Comparison of ENCODE assay signal across 26 cellular contexts in the genomic region with DNA sequence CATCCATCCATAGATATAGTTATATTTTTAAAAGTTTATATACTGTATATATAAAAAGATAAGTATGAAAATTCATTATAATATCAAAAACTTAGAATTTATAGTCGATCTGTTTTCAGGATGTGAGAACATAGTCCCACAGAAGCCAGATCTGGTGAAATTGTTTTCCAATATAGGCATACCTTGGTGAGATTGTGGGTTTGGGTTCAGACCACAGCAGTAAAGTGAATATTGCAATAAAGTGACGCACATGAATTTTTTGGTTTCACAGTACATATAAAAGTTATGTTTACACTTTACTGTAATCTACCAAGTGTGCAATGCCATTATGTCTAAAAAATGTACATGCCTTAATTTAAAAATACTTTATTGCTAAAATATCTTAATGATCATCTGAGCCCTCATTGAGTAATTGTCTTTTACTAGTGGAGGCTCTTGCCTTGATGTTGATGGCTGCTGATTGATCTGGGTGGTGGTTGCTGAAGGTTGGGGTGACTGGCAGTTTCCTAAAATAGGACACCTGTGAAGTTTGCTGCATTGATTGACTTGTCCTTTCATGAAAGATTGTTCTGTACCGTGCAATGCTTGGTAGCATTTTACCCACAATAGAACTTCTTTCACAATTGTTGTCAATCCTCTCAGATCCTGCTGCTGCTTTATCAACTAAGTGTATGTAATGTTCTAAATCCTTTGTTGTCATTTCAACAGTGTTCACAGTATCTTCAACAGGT. TPM values are rescaled to one million over a fixed set of nuclear protein-coding genes. Genes with fewer than 3 reads are reported as not detected.
DNase-seq lines count a peak whose midpoint lies in the region; ATAC-seq, FAIRE-seq and TF ChIP-seq lines count a peak whose summit lies in the region.
"Had no signal": no experiment of that assay in that cellular context is flagged by ENCODE, and none has a peak within 500 bp of the region (broad histone marks: within the 10 kb centered on the region; RNA-seq: fewer than 3 reads in every experiment).

No MANE protein-coding gene starts in this region.

- H3K4me1 Mint-ChIP-seq in stimulated activated naive CD8-positive, alpha-beta T cell treated with anti-CD3 and anti-CD28 coated beads, Interleukin-15, amount 100 ng/mL, for 72 hours = peaks cover 21% of the 10 kb centered on the region
- H3K4me1 Mint-ChIP-seq: B cell had no signal

- intact Hi-C loops in HepG2 (cut with micrococcal nuclease; ENCODE audit: unreplicated experiment) = no loop called here
- intact Hi-C loops in right lobe of liver (cut with DNase I) = no loop called here
- intact Hi-C loops in mammary epithelial cell (cut with micrococcal nuclease) = no loop called here

- no peaks in the 10 kb centered on the region for H3K27me3 Mint-ChIP-seq in stimulated activated naive CD8-positive, alpha-beta T cell treated with anti-CD3 and anti-CD28 coated beads, Interleukin-15, amount 100 ng/mL, for 72 hours
- H3K27me3 Mint-ChIP-seq: B cell; CD8-positive, alpha-beta memory T cell; IgD-negative memory B cell had no signal

- WGBS in HepG2 (ENCODE audit: low lambda C conversion rate) = 91% methylated on average over 3 of the region's 3 CpGs
- WGBS in right lobe of liver (ENCODE audit: insufficient coverage, low coverage, low lambda C conversion rate, missing lambda C conversion rate) = 71% methylated on average over 3 of the region's 3 CpGs
- 100% methylated on average over 3 of the region's 3 CpGs for WGBS in mammary epithelial cell (ENCODE audit: low coverage, missing lambda C conversion rate)

- TF ChIP-seq POLR2A in HepG2 (IDR thresholded peaks at IDR 0.05; ENCODE audit: insufficient read depth in 1 of 2, low read depth in 2 of 2, low read length in 2 of 2) (no peak), right lobe of liver (IDR thresholded peaks at IDR 0.05) (no peak)

- in situ Hi-C loops in HepG2 (cut with HindIII; ENCODE audit: extremely low pct_ligation_motif_present, low pct_unique_long_range_greater_than_20kb) = no loop called here
- in situ Hi-C loops in mammary epithelial cell (cut with MboI; ENCODE audit: low sequenced_read_pairs in 2 of 2) = no loop called here

- no peak overlapping the region for H2AFZ ChIP-seq in HepG2 (ENCODE audit: low read length)
- H2AFZ ChIP-seq in mammary epithelial cell (ENCODE audit: low read depth, low read length) = no peak overlapping the region

- POLR2A ChIA-PET in HepG2 (lab: Yijun Ruan, JAX) = no interaction called here

- H3K4me1 ChIP-seq in HepG2 (ENCODE audit: insufficient read depth, low read length) (peaks cover 26% of the 10 kb centered on the region), right lobe of liver (peaks cover 0 to 7% (median 2%) of the 10 kb centered on the region in 4 donors), mammary epithelial cell (ENCODE audit: insufficient read depth, low read length) (no peaks in the 10 kb centered on the region)
- H3K4me1 ChIP-seq: SJSA1 had no signal

- CTCF ChIA-PET in HepG2 (lab: Yijun Ruan, JAX; ENCODE audit: low intra/inter-chr PET ratio, low total read pairs) = no interaction called here
- CTCF ChIA-PET in mammary epithelial cell (lab: Charles Lee; ENCODE audit: low non-redundant PET) = no interaction called here

- H3K27ac ChIP-seq in HepG2 (ENCODE audit: extremely low read length, insufficient read depth, low read length) (no peak overlapping the region), right lobe of liver (no peak overlapping the region), mammary epithelial cell (ENCODE audit: insufficient read depth, low read depth, low read length) (no peak overlapping the region)
- H3K27ac ChIP-seq: 22Rv1, C4-2B, SJSA1 had no signal

- no peaks in the 10 kb centered on the region for H3K27me3 ChIP-seq in HepG2 (ENCODE audit: control insufficient read depth in 1 of 2, insufficient read depth in 2 of 2, low read length in 2 of 2)
- H3K27me3 ChIP-seq in right lobe of liver = no peaks in the 10 kb centered on the region
- no peaks in the 10 kb centered on the region for H3K27me3 ChIP-seq in mammary epithelial cell (ENCODE audit: insufficient read depth, low read length)
- H3K27me3 ChIP-seq: SJSA1 had no signal

- DNase-seq in activated CD4-positive, CD25-positive, alpha-beta regulatory T cell treated with anti-CD3 and anti-CD28 coated beads, Interleukin-2, amount 50 U/mL, for 72 hours = no peak
- DNase-seq in HepG2 (ENCODE audit: low spot score) (no peak), right lobe of liver (no peak), medulla oblongata (ENCODE audit: extremely low spot score) (peak; percentile 30), mammary epithelial cell (no peak), amygdala (lab: John Stamatoyannopoulos, UW) (no peak)
- DNase-seq in stimulated activated naive CD8-positive, alpha-beta T cell treated with anti-CD3 and anti-CD28 coated beads, Interleukin-15, amount 100 ng/mL, for 72 hours = peak in 1 of 2 donors; percentile 25
- DNase-seq: DMS 273 treated with DMSO at 0.1 percent for 48 hours, DMS79 treated with DMSO at 0.1 percent for 48 hours, HCEC 1CT, NCI-H1048, NCI-H1417, NCI-H1694, NCI-H2029 treated with DMSO at 0.1 percent for 48 hours, NCI-H2227 treated with DMSO at 0.1 percent for 48 hours, NCI-H526 treated with DMSO at 0.1 percent for 48 hours, Right ventricle myocardium superior, RPMI8226 had no signal

- BruUV-seq in HepG2 (replicated peaks; lab: Mats Ljungman, UMichigan) (no TSS peak), mammary epithelial cell (replicated peaks; lab: Mats Ljungman, UMichigan) (no TSS peak)

- no peak overlapping the region for H3K27ac Mint-ChIP-seq in stimulated activated naive CD8-positive, alpha-beta T cell treated with anti-CD3 and anti-CD28 coated beads, Interleukin-15, amount 100 ng/mL, for 72 hours
- H3K27ac Mint-ChIP-seq: B cell, IgD-negative memory B cell had no signal

- H3K9me3 Mint-ChIP-seq in stimulated activated naive CD8-positive, alpha-beta T cell treated with anti-CD3 and anti-CD28 coated beads, Interleukin-15, amount 100 ng/mL, for 72 hours = peaks cover 0 to 15% of the 10 kb centered on the region in 2 donors
- H3K9me3 Mint-ChIP-seq: CD8-positive, alpha-beta memory T cell; IgD-negative memory B cell had no signal

- no peak overlapping the region for H3K9ac ChIP-seq in HepG2 (ENCODE audit: insufficient read depth, low read depth, low read length)
- no peak overlapping the region for H3K9ac ChIP-seq in mammary epithelial cell (ENCODE audit: insufficient read depth, low read length)

- H3K4me2 ChIP-seq in HepG2 (ENCODE audit: low read depth, low read length) = no peak overlapping the region
- no peak overlapping the region for H3K4me2 ChIP-seq in mammary epithelial cell (ENCODE audit: insufficient read depth, low read depth, low read length)

- ATAC-seq in activated CD4-positive, CD25-positive, alpha-beta regulatory T cell treated with anti-CD3 and anti-CD28 coated beads, Interleukin-2, amount 50 U/mL, for 24 hours = peak; percentile 46 to 55
- ATAC-seq in HepG2 (no peak), right lobe of liver (no peak)
- peak; percentile 80 for ATAC-seq in stimulated activated naive CD8-positive, alpha-beta T cell treated with anti-CD3 and anti-CD28 coated beads, Interleukin-15, amount 100 ng/mL, for 72 hours

- no peak overlapping the region for H3K4me3 ChIP-seq in HepG2 (replicated peaks in 1 of 3; ENCODE audit: insufficient read depth in 1 of 3, low read depth in 2 of 3, low read length in 3 of 3)
- H3K4me3 ChIP-seq in right lobe of liver = no peak overlapping the region
- H3K4me3 ChIP-seq in mammary epithelial cell (replicated peaks in 1 of 3; ENCODE audit: insufficient read depth in 1 of 3, low read depth in 2 of 3, low read length in 3 of 3) = no peak overlapping the region
- H3K4me3 ChIP-seq: SJSA1 had no signal

- no peak overlapping the region for H3K4me3 Mint-ChIP-seq in stimulated activated naive CD8-positive, alpha-beta T cell treated with anti-CD3 and anti-CD28 coated beads, Interleukin-15, amount 100 ng/mL, for 72 hours
- H3K4me3 Mint-ChIP-seq: B cell; CD8-positive, alpha-beta memory T cell; IgD-negative memory B cell had no signal

- TF ChIP-seq EP300 in HepG2 (IDR thresholded peaks at IDR 0.05; ENCODE audit: low read depth in 2 of 2, low read length in 2 of 2) = no peak
- TF ChIP-seq EP300 in HepG2 (CRISPR knock-in tag; IDR thresholded peaks at IDR 0.05; ENCODE audit: borderline replicate concordance) = no peak

- H4K20me1 ChIP-seq in HepG2 (ENCODE audit: insufficient read depth, low read length) (no peaks in the 10 kb centered on the region), mammary epithelial cell (ENCODE audit: insufficient read depth, low read length) (no peaks in the 10 kb centered on the region)

- no peaks in the 10 kb centered on the region for H3K36me3 ChIP-seq in HepG2 (replicated peaks in 1 of 2; ENCODE audit: control insufficient read depth in 1 of 2, insufficient read depth in 2 of 2, low read length in 2 of 2)
- no peaks in the 10 kb centered on the region for H3K36me3 ChIP-seq in right lobe of liver
- peaks cover 5% of the 10 kb centered on the region for H3K36me3 ChIP-seq in mammary epithelial cell (ENCODE audit: insufficient read depth, low read length)
- H3K36me3 ChIP-seq: SJSA1 had no signal

- TF ChIP-seq RAD21 in HepG2 (CRISPR knock-in tag; IDR thresholded peaks at IDR 0.05) = no peak

- H3K9me3 ChIP-seq in HepG2 (ENCODE audit: low read length) (no peaks in the 10 kb centered on the region), right lobe of liver (no peaks in the 10 kb centered on the region), mammary epithelial cell (replicated peaks; ENCODE audit: insufficient read depth, low read length) (no peaks in the 10 kb centered on the region)
- H3K9me3 ChIP-seq: SJSA1 had no signal

- dilution Hi-C loops in mammary epithelial cell (cut with HindIII; ENCODE audit: low sequenced_read_pairs) = no loop called here

- H3K79me2 ChIP-seq in HepG2 (ENCODE audit: insufficient read depth, low read length) (no peaks in the 10 kb centered on the region), mammary epithelial cell (ENCODE audit: insufficient read depth, low read length) (no peaks in the 10 kb centered on the region)

- no peak for FAIRE-seq in HepG2 (lab: Jason Lieb, UNC)
- FAIRE-seq: H1 had no signal

- TF ChIP-seq CTCF in HepG2 (CRISPR knock-in tag; IDR thresholded peaks at IDR 0.05) (no peak), right lobe of liver (IDR thresholded peaks at IDR 0.05) (no peak), mammary epithelial cell (conservative IDR thresholded peaks at IDR 0.05 in 1 of 2, IDR thresholded peaks at IDR 0.05 in 1 of 2; ENCODE audit: extremely low read depth in 1 of 2, insufficient read depth in 1 of 2, low read depth in 1 of 2, low read length in 2 of 2) (no peak)

RNA-seq across cellular contexts. Expression of gene AIG1, which starts 29.8 kb away (rescaled TPM):
- 92.2 and 115 TPM in 2 replicates for total RNA-seq in HepG2 (2016; rRNA removed; fragmentation: Illumina TruSeq; extraction: Trizol)
- total RNA-seq in HepG2 (2016; cell fraction: cytosol; rRNA removed; fragmentation: Illumina TruSeq; extraction: Trizol; ENCODE audit: low read depth) = 69.0 and 78.3 TPM in 2 replicates
- 86.4 and 118 TPM in 2 replicates for total RNA-seq in HepG2 (2016; cell fraction: insoluble cytoplasmic fraction; rRNA removed; fragmentation: Illumina TruSeq; extraction: Trizol)
- total RNA-seq in HepG2 (2016; cell fraction: membrane; rRNA removed; fragmentation: Illumina TruSeq; extraction: Trizol) = 94.9 and 96.7 TPM in 2 replicates
- total RNA-seq in HepG2 (2016; cell fraction: nucleus; rRNA removed; fragmentation: Illumina TruSeq; extraction: Trizol) = 108 and 110 TPM in 2 replicates
- polyA plus RNA-seq in HepG2 (2011; rRNA removed) = 180 and 197 TPM in 2 replicates
- 168 and 200 TPM in 2 replicates for polyA plus RNA-seq in HepG2 (2011; cell fraction: cytosol; rRNA removed)
- polyA plus RNA-seq in HepG2 (2011; cell fraction: nucleus; rRNA removed) = 65.3 and 74.7 TPM in 2 replicates
- 127 and 143 TPM in 2 replicates for polyA plus RNA-seq in HepG2 (2012)
- 95.4 and 123 TPM in 2 replicates for polyA plus RNA-seq in HepG2 (2016; cell fraction: cytosol; fragmentation: Illumina TruSeq; extraction: Trizol; ENCODE audit: low read depth)
- 91.2 and 101 TPM in 2 replicates for polyA plus RNA-seq in HepG2 (2016; cell fraction: insoluble cytoplasmic fraction; fragmentation: Illumina TruSeq; extraction: Trizol; ENCODE audit: low read depth)
- polyA plus RNA-seq in HepG2 (2016; cell fraction: membrane; fragmentation: Illumina TruSeq; extraction: Trizol; ENCODE audit: low read depth) = 103 and 106 TPM in 2 replicates
- 141 and 147 TPM in 2 replicates for polyA plus RNA-seq in HepG2 (2016; cell fraction: nucleus; fragmentation: Illumina TruSeq; extraction: Trizol; ENCODE audit: insufficient read depth, low read depth)
- 20.3 and 109 TPM in 2 replicates for polyA minus RNA-seq in HepG2 (2011; rRNA and poly(A)+ RNA removed; ENCODE audit: low replicate concordance)
- 67.3 and 76.3 TPM in 2 replicates for polyA minus RNA-seq in HepG2 (2011; cell fraction: cytosol; rRNA and poly(A)+ RNA removed)
- polyA minus RNA-seq in HepG2 (2011; cell fraction: nucleus; rRNA and poly(A)+ RNA removed) = 156 and 160 TPM in 2 replicates
- 100 to 1,000 TPM in 5 of 6 experiments, 10 to 100 TPM in 1; 81.4 to 151 (median 111) TPM for total RNA-seq in right lobe of liver
- 100 to 1,000 TPM in 1 of 2 donors, 10 to 100 TPM in 1; 93.9 to 113 TPM for total RNA-seq in mammary epithelial cell
- 93.8 TPM for polyA plus RNA-seq in mammary epithelial cell
- 135 TPM for polyA minus RNA-seq in mammary epithelial cell

Comparison
In these comparisons a context has a peak if more than half of its experiments do, and no peak if none do; other contexts are left out.
1. ATAC-seq: peak in activated CD4-positive, CD25-positive, alpha-beta regulatory T cell treated with anti-CD3 and anti-CD28 coated beads, Interleukin-2, amount 50 U/mL, for 24 hours (2 of 2) and stimulated activated naive CD8-positive, alpha-beta T cell treated with anti-CD3 and anti-CD28 coated beads, Interleukin-15, amount 100 ng/mL, for 72 hours (single experiment); none in HepG2 (single experiment) and right lobe of liver (0 of 4).